ENCODE assay signal across 26 cellular contexts in the genomic region with DNA sequence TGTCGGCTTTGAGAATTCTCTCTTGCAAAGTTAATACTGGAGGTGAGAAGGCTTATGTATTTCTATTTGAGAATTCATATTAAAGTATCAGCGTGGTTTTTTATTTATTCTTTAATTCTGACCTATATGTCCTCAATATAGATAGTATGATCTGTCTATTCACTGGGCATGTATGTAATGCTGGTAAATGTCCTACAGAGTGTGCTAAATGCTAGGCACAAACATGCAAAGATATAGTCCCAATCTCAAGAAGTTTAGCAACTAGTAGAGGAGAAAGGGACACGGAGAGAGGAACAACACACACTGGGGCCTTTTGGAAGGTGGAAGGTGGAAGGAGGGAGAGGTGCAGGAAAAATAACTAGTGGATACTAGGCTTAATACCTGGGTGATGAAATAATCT. TPM values are rescaled to one million over a fixed set of nuclear protein-coding genes. Genes with fewer than 3 reads are reported as not detected.
DNase-seq lines count a peak whose midpoint lies in the region; ATAC-seq, FAIRE-seq and TF ChIP-seq lines count a peak whose summit lies in the region.
"Had no signal": no experiment of that assay in that cellular context is flagged by ENCODE, and none has a peak within 500 bp of the region (broad histone marks: within the 10 kb centered on the region; RNA-seq: fewer than 3 reads in every experiment).

No MANE protein-coding gene starts in this region.

- no peak overlapping the region for H3K56ac ChIP-seq in mesendoderm (ENCODE audit: low read length)

- H3K27me3 ChIP-seq in bronchial epithelial cell (ENCODE audit: control insufficient read depth, insufficient read depth, low read length): no peaks in the 10 kb centered on the region
- no peaks in the 10 kb centered on the region for H3K27me3 ChIP-seq in mesendoderm (ENCODE audit: insufficient read depth, low read length, poor library complexity)
- H3K27me3 ChIP-seq in aorta (ENCODE audit: control insufficient read depth in 1 of 2, insufficient read depth in 2 of 2, low read length in 1 of 2): no peaks in the 10 kb centered on the region
- H3K27me3 ChIP-seq: neutrophil had no signal

- no peaks in the 10 kb centered on the region for H3K79me2 ChIP-seq in mesendoderm (ENCODE audit: control insufficient read depth, insufficient read depth, low read length)

- WGBS in mesendoderm (ENCODE audit: extremely low coverage, insufficient coverage, low lambda C conversion rate): no CpG with 5 or more reads among the region's 3 CpGs
- WGBS in aorta, 2 donors: 91 to 93% methylated on average over 3 of the region's 3 CpGs

- FAIRE-seq in bronchial epithelial cell (lab: Jason Lieb, UNC): no peak
- FAIRE-seq: HTR-8/SVneo, RCC 7860 had no signal

- H3K27ac ChIP-seq in mesendoderm (ENCODE audit: low read depth, low read length) (no peak overlapping the region), aorta (ENCODE audit: low read depth in 1 of 2, low read length in 2 of 2) (no peak overlapping the region)
- H3K27ac ChIP-seq: neutrophil, prostate gland had no signal

- H3K9me3 ChIP-seq in aorta (ENCODE audit: control insufficient read depth, low read length): no peaks in the 10 kb centered on the region
- H3K9me3 ChIP-seq: neutrophil, prostate gland had no signal

- no peaks in the 10 kb centered on the region for H3K4me1 ChIP-seq in mesendoderm (ENCODE audit: control insufficient read depth, low read depth, low read length)
- no peaks in the 10 kb centered on the region for H3K4me1 ChIP-seq in aorta (ENCODE audit: control insufficient read depth in 1 of 2, insufficient read depth in 2 of 2, low read length in 2 of 2)
- H3K4me1 ChIP-seq: prostate gland had no signal

- no peak overlapping the region for H2AK5ac ChIP-seq in mesendoderm (ENCODE audit: low read length)

- H3K18ac ChIP-seq in mesendoderm (ENCODE audit: low read length): no peak overlapping the region

- H3K4ac ChIP-seq in mesendoderm (ENCODE audit: low read depth, low read length): no peak overlapping the region

- no peak overlapping the region for H2BK120ac ChIP-seq in mesendoderm (ENCODE audit: low read depth, low read length)

- H3K79me1 ChIP-seq in mesendoderm (ENCODE audit: low read length): no peaks in the 10 kb centered on the region

- H3K36me3 ChIP-seq in bronchial epithelial cell (ENCODE audit: control insufficient read depth, insufficient read depth, low read length): no peaks in the 10 kb centered on the region
- no peaks in the 10 kb centered on the region for H3K36me3 ChIP-seq in mesendoderm (ENCODE audit: control insufficient read depth, insufficient read depth, low read length)
- H3K36me3 ChIP-seq in aorta (ENCODE audit: control insufficient read depth in 1 of 2, insufficient read depth in 2 of 2, low read length in 1 of 2): no peaks in the 10 kb centered on the region
- H3K36me3 ChIP-seq: neutrophil, prostate gland had no signal

- H2BK5ac ChIP-seq in mesendoderm (ENCODE audit: low read length): no peak overlapping the region

- TF ChIP-seq RAD21 in Ishikawa (IDR thresholded peaks at IDR 0.05; ENCODE audit: low read depth): peak; percentile 61

- TF ChIP-seq CTCF in bronchial epithelial cell (IDR thresholded peaks at IDR 0.05; ENCODE audit: insufficient read depth, low read length, severe bottlenecking): peak; percentile 10

- DNase-seq in DMS53 (lab: John Stamatoyannopoulos, UW) (peak; percentile 32), DMS53 treated with DMSO at 0.1 percent for 48 hours (lab: John Stamatoyannopoulos, UW; ENCODE audit: unreplicated experiment) (no peak), bronchial epithelial cell (ENCODE audit: low read depth) (no peak), mesendoderm (peak; percentile 12), aorta (no peak)
- DNase-seq: 8988T; activated CD4-positive, CD25-positive, alpha-beta regulatory T cell treated with anti-CD3 and anti-CD28 coated beads, Interleukin-2, amount 50 U/mL, for 72 hours; activated CD8-positive, alpha-beta T cell treated with anti-CD3 and anti-CD28 coated beads for 36 hours; AML-193; CD8-positive, alpha-beta memory T cell; H9; NCI-H187 treated with DMSO at 0.1 percent for 48 hours; NCI-H2171 treated with DMSO at 0.1 percent for 48 hours; NCI-H524; SIG-M5; stimulated activated naive CD4-positive, alpha-beta T cell; T-cell had no signal

- no peak overlapping the region for H4K5ac ChIP-seq in mesendoderm (ENCODE audit: low read length)

- ATAC-seq in aorta (ENCODE audit: low FRiP score): no peak
- no peak for ATAC-seq in GM18519 (IDR thresholded peaks at IDR 0.05; ENCODE audit: low FRiP score, unreplicated experiment)
- no peak for ATAC-seq in GM21619 (IDR thresholded peaks at IDR 0.05; ENCODE audit: unreplicated experiment)
- ATAC-seq: activated CD8-positive, alpha-beta T cell treated with anti-CD3 and anti-CD28 coated beads for 36 hours; activated naive CD4-positive, alpha-beta T cell treated with anti-CD3 and anti-CD28 coated beads, Interleukin-2, amount 50 U/mL, for 72 hours; left lobe of liver; T-cell had no signal

- H3K4me2 ChIP-seq in mesendoderm (ENCODE audit: low read length): no peak overlapping the region

- H2BK15ac ChIP-seq in mesendoderm (replicated peaks; ENCODE audit: low read depth): no peak overlapping the region

- H3K9ac ChIP-seq in mesendoderm (ENCODE audit: low read length): no peak overlapping the region

- no peak for TF ChIP-seq EP300 in Ishikawa (IDR thresholded peaks at IDR 0.05; ENCODE audit: borderline replicate concordance)

- H3K4me3 ChIP-seq in bronchial epithelial cell (ENCODE audit: low read depth, low read length): no peak overlapping the region
- no peak overlapping the region for H3K4me3 ChIP-seq in mesendoderm (ENCODE audit: low read length)
- no peak overlapping the region for H3K4me3 ChIP-seq in aorta (ENCODE audit: low read length in 2 of 2)
- H3K4me3 ChIP-seq: prostate gland had no signal

- H4K8ac ChIP-seq in mesendoderm (ENCODE audit: low read depth, low read length): no peak overlapping the region

- intact Hi-C loops in aorta (cut with DNase I): no loop called here

- no peak overlapping the region for H3K23ac ChIP-seq in mesendoderm (ENCODE audit: low read length)

TF ChIP-seq in Ishikawa, 13 proteins besides CTCF, POLR2A, EP300 and RAD21:
- TF ChIP-seq ZBTB7A (IDR thresholded peaks at IDR 0.05; ENCODE audit: low read depth): no peak
- TF ChIP-seq TAF1 (IDR thresholded peaks at IDR 0.05; ENCODE audit: low read depth): no peak
- TF ChIP-seq, protein P1, sequence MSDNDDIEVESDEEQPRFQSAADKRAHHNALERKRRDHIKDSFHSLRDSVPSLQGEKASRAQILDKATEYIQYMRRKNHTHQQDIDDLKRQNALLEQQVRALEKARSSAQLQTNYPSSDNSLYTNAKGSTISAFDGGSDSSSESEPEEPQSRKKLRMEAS (IDR thresholded peaks at IDR 0.05): no peak
- no peak for TF ChIP-seq TEAD4 (IDR thresholded peaks at IDR 0.05)
- TF ChIP-seq TCF12 (IDR thresholded peaks at IDR 0.05; ENCODE audit: low read depth): no peak
- TF ChIP-seq CEBPB (IDR thresholded peaks at IDR 0.05): no peak
- TF ChIP-seq, protein P2, sequence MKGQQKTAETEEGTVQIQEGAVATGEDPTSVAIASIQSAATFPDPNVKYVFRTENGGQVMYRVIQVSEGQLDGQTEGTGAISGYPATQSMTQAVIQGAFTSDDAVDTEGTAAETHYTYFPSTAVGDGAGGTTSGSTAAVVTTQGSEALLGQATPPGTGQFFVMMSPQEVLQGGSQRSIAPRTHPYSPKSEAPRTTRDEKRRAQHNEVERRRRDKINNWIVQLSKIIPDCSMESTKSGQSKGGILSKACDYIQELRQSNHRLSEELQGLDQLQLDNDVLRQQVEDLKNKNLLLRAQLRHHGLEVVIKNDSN (IDR thresholded peaks at IDR 0.05): no peak
- no peak for TF ChIP-seq NFIC (IDR thresholded peaks at IDR 0.05)
- TF ChIP-seq EGR1 (IDR thresholded peaks at IDR 0.05): no peak
- no peak for TF ChIP-seq FOXM1 (IDR thresholded peaks at IDR 0.05; ENCODE audit: borderline replicate concordance, low read depth)

RNA-seq across cellular contexts. Expression of a gene that starts 11.0 kb away (rescaled TPM):
- 14.5 and 15.3 TPM in 2 replicates for total RNA-seq in bronchial epithelial cell
- polyA plus RNA-seq in mesendoderm (2013, experiment 1 of 2): 0.60 TPM
- polyA plus RNA-seq in mesendoderm (2013, experiment 2 of 2): 0.64 TPM
- total RNA-seq in aorta: 10 to 100 TPM; 13.9 to 14.6 TPM
- 1 to 10 TPM; 1.0 to 2.0 TPM for polyA plus RNA-seq in aorta
- total RNA-seq: activated CD8-positive, alpha-beta T cell treated with anti-CD3 and anti-CD28 coated beads for 36 hours; activated naive CD4-positive, alpha-beta T cell treated with anti-CD3 and anti-CD28 coated beads, Interleukin-2, amount 50 U/mL, for 72 hours; CD8-positive, alpha-beta memory T cell had no signal

Comparison
In these comparisons a context has a peak if more than half of its experiments do, and no peak if none do; other contexts are left out.
1. DNase-seq: peak in DMS53 (single experiment) and mesendoderm (single experiment); none in DMS53 treated with DMSO at 0.1 percent for 48 hours (single experiment), bronchial epithelial cell (single experiment) and aorta (0 of 2).